In the genomic region with DNA sequence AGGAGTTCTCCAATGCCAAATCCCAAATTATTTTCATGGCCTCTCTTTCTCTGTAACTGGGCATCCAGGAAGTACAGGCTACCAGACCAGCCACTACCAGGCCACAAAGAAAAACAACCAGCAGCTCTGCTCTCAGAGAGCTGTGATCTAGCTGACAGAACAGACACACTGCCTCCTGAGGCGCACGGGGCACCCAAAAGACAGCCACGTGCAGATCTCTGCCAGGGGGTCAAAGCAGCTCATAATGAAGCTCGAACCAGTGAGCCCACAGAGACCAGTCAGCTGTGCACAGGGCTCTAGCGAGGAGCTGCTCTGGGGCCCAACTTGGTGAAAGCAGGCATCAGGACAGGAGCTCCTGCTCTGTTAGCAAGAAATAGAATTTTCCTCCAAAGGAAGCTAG, we compare ENCODE assay signal across 10 cellular contexts. TPM values are rescaled to one million over a fixed set of nuclear protein-coding genes. Genes with fewer than 3 reads are reported as not detected.
DNase-seq lines count a peak whose midpoint lies in the region; ATAC-seq and TF ChIP-seq lines count a peak whose summit lies in the region.
"Had no signal": no experiment of that assay in that cellular context is flagged by ENCODE, and none has a peak within 500 bp of the region (broad histone marks: within the 10 kb centered on the region; RNA-seq: fewer than 3 reads in every experiment).

No MANE protein-coding gene starts in this region.

- H3K27me3 Mint-ChIP-seq in activated CD8-positive, alpha-beta T cell treated with anti-CD3 and anti-CD28 coated beads, Interleukin-2, amount 10 ng/mL, durations not matched to agents 7 days and 5 days (ENCODE audit: low read depth), result no peaks in the 10 kb centered on the region
- H3K27me3 Mint-ChIP-seq in endothelial cell (ENCODE audit: unreplicated experiment), result peaks cover 13% of the 10 kb centered on the region

- H3K9ac ChIP-seq in GM23248 (peak overlapping the region; percentile 50), skeletal muscle satellite cell (ENCODE audit: low read depth, low read length) (peak overlapping the region; percentile 60)

- H3K4me1 Mint-ChIP-seq in activated CD8-positive, alpha-beta T cell treated with anti-CD3 and anti-CD28 coated beads, Interleukin-2, amount 10 ng/mL, durations not matched to agents 7 days and 5 days (ENCODE audit: low read depth), result peaks cover 82% of the 10 kb centered on the region
- H3K4me1 Mint-ChIP-seq in endothelial cell (ENCODE audit: unreplicated experiment), result peaks cover 38% of the 10 kb centered on the region

- H2AFZ ChIP-seq in GM23248, result no peak overlapping the region

- H3K9me3 Mint-ChIP-seq in activated CD8-positive, alpha-beta T cell treated with anti-CD3 and anti-CD28 coated beads, Interleukin-2, amount 10 ng/mL, durations not matched to agents 7 days and 5 days (ENCODE audit: insufficient read depth), result no peaks in the 10 kb centered on the region
- H3K9me3 Mint-ChIP-seq in endothelial cell (ENCODE audit: unreplicated experiment), result no peaks in the 10 kb centered on the region
- H3K9me3 Mint-ChIP-seq: T-helper 2 cell treated with Interferon-gamma antibody and Interleukin-4, amounts not matched to agents 5 μg/mL and 100 μg/mL, for 36 hours had no signal

- 0 out of 2 replicates have a peak, but pooled peaks cover 4% of the 10 kb centered on the region for H3K36me3 ChIP-seq in GM23248 (ENCODE audit: low read depth)
- H3K36me3 ChIP-seq in left ventricle myocardium inferior, result no peaks in the 10 kb centered on the region
- peaks cover 12% of the 10 kb centered on the region for H3K36me3 ChIP-seq in skeletal muscle satellite cell (ENCODE audit: insufficient read depth, low read length)

- H3K27ac Mint-ChIP-seq in activated CD8-positive, alpha-beta T cell treated with anti-CD3 and anti-CD28 coated beads, Interleukin-2, amount 10 ng/mL, durations not matched to agents 7 days and 5 days, result peak overlapping the region; percentile 67
- no peak overlapping the region for H3K27ac Mint-ChIP-seq in endothelial cell (ENCODE audit: unreplicated experiment)
- H3K27ac Mint-ChIP-seq: T-helper 2 cell treated with Interferon-gamma antibody and Interleukin-4, amounts not matched to agents 5 μg/mL and 100 μg/mL, for 36 hours had no signal

- peaks cover 2% of the 10 kb centered on the region for H3K36me3 Mint-ChIP-seq in activated CD8-positive, alpha-beta T cell treated with anti-CD3 and anti-CD28 coated beads, Interleukin-2, amount 10 ng/mL, durations not matched to agents 7 days and 5 days (ENCODE audit: low read depth)
- peaks cover 3% of the 10 kb centered on the region for H3K36me3 Mint-ChIP-seq in endothelial cell (ENCODE audit: low read depth, unreplicated experiment)

- peaks cover 80% of the 10 kb centered on the region for H3F3A ChIP-seq in GM23248 (ENCODE audit: insufficient read depth)

- POLR2A ChIA-PET in activated CD8-positive, alpha-beta T cell treated with anti-CD3 and anti-CD28 coated beads, Interleukin-2, amount 10 ng/mL, durations not matched to agents 7 days and 5 days (lab: Charles Lee), result interaction anchor here (1.0 to 1.4 kb wide), 4 partner anchors 10 to 108 kb away, joined by 3 to 4 read pairs (median 3); no protein-coding TSS in a partner anchor

- in situ Hi-C loops in GM23248 (cut with MboI), result no loop called here

- H3K4me2 ChIP-seq in GM23248 (ENCODE audit: unreplicated experiment) (peak overlapping the region; percentile 62), skeletal muscle satellite cell (ENCODE audit: low read length) (peak overlapping the region; percentile 45)

- H3K4me3 ChIP-seq in GM23248 (no peak overlapping the region), left ventricle myocardium inferior (peak overlapping the region; percentile 31), skeletal muscle satellite cell (ENCODE audit: low read length) (no peak overlapping the region)

- no peaks in the 10 kb centered on the region for H3K9me3 ChIP-seq in GM23248 (ENCODE audit: low read depth)
- no peaks in the 10 kb centered on the region for H3K9me3 ChIP-seq in left ventricle myocardium inferior (replicated peaks)
- no peaks in the 10 kb centered on the region for H3K9me3 ChIP-seq in skeletal muscle satellite cell (replicated peaks; ENCODE audit: low read length)

- TF ChIP-seq CTCF in left ventricle myocardium inferior (IDR thresholded peaks at IDR 0.05; ENCODE audit: borderline replicate concordance), result no peak
- TF ChIP-seq CTCF in endothelial cell (IDR thresholded peaks at IDR 0.05; ENCODE audit: unreplicated experiment), result no peak

- no peak overlapping the region for H3K4me3 Mint-ChIP-seq in activated CD8-positive, alpha-beta T cell treated with anti-CD3 and anti-CD28 coated beads, Interleukin-2, amount 10 ng/mL, durations not matched to agents 7 days and 5 days
- no peak overlapping the region for H3K4me3 Mint-ChIP-seq in endothelial cell (ENCODE audit: unreplicated experiment)
- H3K4me3 Mint-ChIP-seq: T-helper 2 cell treated with Interferon-gamma antibody and Interleukin-4, amounts not matched to agents 5 μg/mL and 100 μg/mL, for 36 hours had no signal

- no peaks in the 10 kb centered on the region for H3K27me3 ChIP-seq in GM23248 (replicated peaks; ENCODE audit: insufficient read depth)
- no peaks in the 10 kb centered on the region for H3K27me3 ChIP-seq in left ventricle myocardium inferior (ENCODE audit: low read depth)
- no peaks in the 10 kb centered on the region for H3K27me3 ChIP-seq in skeletal muscle satellite cell (ENCODE audit: control insufficient read depth, insufficient read depth, low read length)

- H3K9me2 ChIP-seq in GM23248 (ENCODE audit: insufficient read depth), result no peaks in the 10 kb centered on the region

- WGBS in GM23248 (ENCODE audit: low coverage in 1 of 2, low lambda C conversion rate in 2 of 2, missing lambda C conversion rate in 2 of 2), 2 experiments, result 29 to 35% methylated on average over 5 of the region's 5 CpGs

- H3K4me1 ChIP-seq in GM23248 (ENCODE audit: insufficient read depth) (peaks cover 74% of the 10 kb centered on the region), left ventricle myocardium inferior (peaks cover 100% of the 10 kb centered on the region), skeletal muscle satellite cell (ENCODE audit: control insufficient read depth, insufficient read depth, low read length) (peaks cover 99% of the 10 kb centered on the region)

- DNase-seq in GM23248, result peak; percentile 49
- DNase-seq in activated CD8-positive, alpha-beta T cell treated with anti-CD3 and anti-CD28 coated beads, Interleukin-2, amount 10 ng/mL, durations not matched to agents 7 days and 5 days, result no peak
- DNase-seq in left ventricle myocardium inferior, result no peak
- no peak for DNase-seq in NCI-H1048 (lab: John Stamatoyannopoulos, UW)
- DNase-seq in endothelial cell (ENCODE audit: low spot score), result no peak
- no peak for DNase-seq in DMS79 treated with DMSO at 0.1 percent for 48 hours (lab: John Stamatoyannopoulos, UW)
- DNase-seq: stimulated activated CD4-positive, alpha-beta T cell treated with anti-CD3 and anti-CD28 coated beads, Interleukin-4, amount 100 ng/mL, for 24 hours had no signal

- H4K20me1 ChIP-seq in GM23248 (ENCODE audit: insufficient read depth), result peaks cover 42% of the 10 kb centered on the region; the same call in 1 of the 2 replicates

- CTCF ChIA-PET in activated CD8-positive, alpha-beta T cell treated with anti-CD3 and anti-CD28 coated beads, Interleukin-2, amount 10 ng/mL, durations not matched to agents 7 days and 5 days (lab: Charles Lee), result interaction anchor here (0.7 to 4.1 kb wide), 11 partner anchors 10 to 159 kb away, joined by 3 to 22 read pairs (median 4); no protein-coding TSS in a partner anchor

- no peak for ATAC-seq in activated CD8-positive, alpha-beta T cell treated with anti-CD3 and anti-CD28 coated beads, Interleukin-2, amount 10 ng/mL, durations not matched to agents 7 days and 5 days
- ATAC-seq in GM21737 (IDR thresholded peaks at IDR 0.05; ENCODE audit: unreplicated experiment), result no peak

- H3K79me2 ChIP-seq in GM23248 (ENCODE audit: insufficient read depth), result peaks cover 98% of the 10 kb centered on the region

- intact Hi-C loops in left ventricle myocardium inferior (cut with micrococcal nuclease), result no loop called here

- H3K27ac ChIP-seq in GM23248 (peak overlapping the region; percentile 95), left ventricle myocardium inferior (replicated peaks) (peak overlapping the region; percentile 88)

RNA-seq across cellular contexts. Expression of a gene that starts 30.4 kb away (rescaled TPM):
- 403 and 414 TPM in 2 replicates for total RNA-seq in GM23248 (2014; rRNA removed; shearing (Covaris generic))
- polyA plus RNA-seq in GM23248 (2016; fragmentation: Nextera tagmentation; extraction: Ambion mirVana), result 593 and 597 TPM in 2 replicates
- 10 to 100 TPM; 51.4 to 56.1 TPM for total RNA-seq in activated CD8-positive, alpha-beta T cell treated with anti-CD3 and anti-CD28 coated beads, Interleukin-2, amount 10 ng/mL, durations not matched to agents 7 days and 5 days
- total RNA-seq in left ventricle myocardium inferior (75.4 TPM), endothelial cell (ENCODE audit: unreplicated experiment) (130 TPM)
- total RNA-seq in skeletal muscle satellite cell (2012; rRNA removed), result 110 and 141 TPM in 2 replicates
